In genomic region chr10:72320676-72321247, GRCh38 we compare ENCODE assay signal across 8 cellular contexts. TPM values are rescaled to one million over a fixed set of nuclear protein-coding genes. Genes with fewer than 3 reads are reported as not detected.
DNase-seq lines count a peak whose midpoint lies in the region; ATAC-seq and TF ChIP-seq lines count a peak whose summit lies in the region.

No MANE protein-coding gene starts in this region.

- peaks cover 65 to 80% (median 67%) of the 10 kb centered on the region in 3 donors for H3K4me1 Mint-ChIP-seq in CD8-positive, alpha-beta memory T cell

- peaks cover 0 to 1% of the 10 kb centered on the region in 2 donors for H3K27me3 Mint-ChIP-seq in CD8-positive, alpha-beta memory T cell

- peak overlapping the region; percentile 61 for H3K4me3 ChIP-seq in CD8-positive, alpha-beta memory T cell (ENCODE audit: low read length)
- no peak overlapping the region for H3K4me3 ChIP-seq in effector memory CD4-positive, alpha-beta T cell (ENCODE audit: insufficient read depth, low read depth, low read length, poor library complexity, severe bottlenecking)
- peak overlapping the region in 1 of 2 donors; percentile 48 for H3K4me3 ChIP-seq in mucosa of rectum (ENCODE audit: low read length in 2 of 2)
- H3K4me3 ChIP-seq in suprapubic skin, result no peak overlapping the region

- TF ChIP-seq POLR2A in suprapubic skin (IDR thresholded peaks at IDR 0.05), result no peak

- WGBS in suprapubic skin, result 20% methylated on average over 7 of the region's 12 CpGs

- peaks cover 79% of the 10 kb centered on the region for H3K4me1 ChIP-seq in CD8-positive, alpha-beta memory T cell (ENCODE audit: insufficient read depth, low read length)
- peaks cover 76% of the 10 kb centered on the region for H3K4me1 ChIP-seq in effector memory CD4-positive, alpha-beta T cell (ENCODE audit: control insufficient read depth, insufficient read depth, low read length, poor library complexity, severe bottlenecking)
- peaks cover 37 to 44% of the 10 kb centered on the region in 2 donors for H3K4me1 ChIP-seq in mucosa of rectum (ENCODE audit: control insufficient read depth in 2 of 2, insufficient read depth in 2 of 2, low read length in 2 of 2)
- H3K4me1 ChIP-seq in suprapubic skin, result peaks cover 81% of the 10 kb centered on the region

- ATAC-seq in GM19351 (IDR thresholded peaks at IDR 0.05; ENCODE audit: unreplicated experiment) (peak; percentile 67), HG03378 (IDR thresholded peaks at IDR 0.05; ENCODE audit: unreplicated experiment) (peak; percentile 77)

- no peaks in the 10 kb centered on the region for H3K36me3 Mint-ChIP-seq in CD8-positive, alpha-beta memory T cell

- no peak for TF ChIP-seq EP300 in suprapubic skin (IDR thresholded peaks at IDR 0.05)

- no peaks in the 10 kb centered on the region for H3K27me3 ChIP-seq in CD8-positive, alpha-beta memory T cell (ENCODE audit: insufficient read depth, low read length, poor library complexity, severe bottlenecking)
- no peaks in the 10 kb centered on the region for H3K27me3 ChIP-seq in effector memory CD4-positive, alpha-beta T cell (replicated peaks; ENCODE audit: control insufficient read depth, insufficient read depth, low read length, poor library complexity, severe bottlenecking)
- H3K27me3 ChIP-seq in mucosa of rectum (ENCODE audit: control insufficient read depth in 2 of 2, insufficient read depth in 2 of 2, low read length in 2 of 2) (no peaks in the 10 kb centered on the region), suprapubic skin (no peaks in the 10 kb centered on the region)

- no peaks in the 10 kb centered on the region for H3K9me3 ChIP-seq in CD8-positive, alpha-beta memory T cell (ENCODE audit: low read length)
- no peaks in the 10 kb centered on the region for H3K9me3 ChIP-seq in effector memory CD4-positive, alpha-beta T cell (ENCODE audit: control insufficient read depth, low read length)
- H3K9me3 ChIP-seq in mucosa of rectum (ENCODE audit: control insufficient read depth in 2 of 2, low read length in 2 of 2) (no peaks in the 10 kb centered on the region), suprapubic skin (no peaks in the 10 kb centered on the region)

- H3K9me3 Mint-ChIP-seq in CD8-positive, alpha-beta memory T cell, result no peaks in the 10 kb centered on the region

- H3K36me3 ChIP-seq in CD8-positive, alpha-beta memory T cell (ENCODE audit: insufficient read depth, low read length), result no peaks in the 10 kb centered on the region
- no peaks in the 10 kb centered on the region for H3K36me3 ChIP-seq in effector memory CD4-positive, alpha-beta T cell (ENCODE audit: control insufficient read depth, insufficient read depth, low read length)
- H3K36me3 ChIP-seq in mucosa of rectum (ENCODE audit: control insufficient read depth in 2 of 2, insufficient read depth in 2 of 2, low read length in 2 of 2) (no peaks in the 10 kb centered on the region), suprapubic skin (no peaks in the 10 kb centered on the region)

- CTCF ChIA-PET in CD8-positive, alpha-beta memory T cell (lab: Charles Lee), result interaction anchor here (0.6 to 5.6 kb wide), 8 partner anchors 11 to 105 kb away, joined by 3 to 52 read pairs (median 5); partner anchors contain the start of genes ANAPC16, ASCC1 and DDIT4

- H3K4me3 Mint-ChIP-seq in CD8-positive, alpha-beta memory T cell, result peak overlapping the region; percentile 74 to 90 (median 80)

- H3K27ac ChIP-seq in CD8-positive, alpha-beta memory T cell (ENCODE audit: low read depth, low read length), result peak overlapping the region; percentile 89
- peak overlapping the region; percentile 88 for H3K27ac ChIP-seq in effector memory CD4-positive, alpha-beta T cell (ENCODE audit: insufficient read depth, low read length, poor library complexity, severe bottlenecking)
- peak overlapping the region; percentile 80 to 88 for H3K27ac ChIP-seq in mucosa of rectum (ENCODE audit: low read depth in 2 of 2, low read length in 2 of 2)
- H3K27ac ChIP-seq in suprapubic skin, result peak overlapping the region; percentile 81

- DNase-seq in CD8-positive, alpha-beta memory T cell, result peak in 3 of 5 donors; percentile 35 to 70 (median 43)
- peak; percentile 82 to 83 for DNase-seq in NCI-H526 (lab: John Stamatoyannopoulos, UW)
- DNase-seq in activated CD4-positive, alpha-beta T cell treated with anti-CD3 and anti-CD28 coated beads, Interleukin-2, amount 50 U/mL, for 1 hour, result peak; percentile 47
- DNase-seq in effector memory CD4-positive, alpha-beta T cell, result peak; percentile 40 to 67 (median 65)
- peak; percentile 89 to 91 for DNase-seq in suprapubic skin (ENCODE audit: low spot score in 2 of 2)

- no peak for TF ChIP-seq CTCF in suprapubic skin (IDR thresholded peaks at IDR 0.05)

- peak overlapping the region; percentile 76 to 100 (median 99) for H3K27ac Mint-ChIP-seq in CD8-positive, alpha-beta memory T cell

- H3K9ac ChIP-seq in mucosa of rectum (ENCODE audit: low read depth in 1 of 2, low read length in 2 of 2), result peak overlapping the region; percentile 16 to 32

- POLR2A ChIA-PET in CD8-positive, alpha-beta memory T cell (lab: Charles Lee), result interaction anchor here (0.7 to 3.5 kb wide), 5 partner anchors 11 to 61 kb away, joined by 3 to 30 read pairs (median 4); no protein-coding TSS in a partner anchor

RNA-seq across cellular contexts. Expression of gene DNAJB12, which starts 34.0 kb away (rescaled TPM):
- 10 to 100 TPM; 29.4 to 30.4 TPM for total RNA-seq in CD8-positive, alpha-beta memory T cell
- 28.0 TPM for polyA plus RNA-seq in CD8-positive, alpha-beta memory T cell
- 10 to 100 TPM; 44.0 to 61.8 (median 46.7) TPM for total RNA-seq in suprapubic skin

RNA-seq across cellular contexts. Expression of gene DDIT4, which starts 47.0 kb away (rescaled TPM):
- total RNA-seq in CD8-positive, alpha-beta memory T cell, result 100 to 1,000 TPM; 144 to 156 TPM
- 183 TPM for polyA plus RNA-seq in CD8-positive, alpha-beta memory T cell
- total RNA-seq in suprapubic skin, result 100 to 1,000 TPM; 170 to 246 (median 225) TPM
